Comparison of ENCODE assay signal across 8 cellular contexts in genomic region chr15:72155021-72155621, GRCh38. TPM values are rescaled to one million over a fixed set of nuclear protein-coding genes. Genes with fewer than 3 reads are reported as not detected.
DNase-seq lines count a peak whose midpoint lies in the region; TF ChIP-seq lines count a peak whose summit lies in the region.

No MANE protein-coding gene starts in this region.

- H3K27me3 Mint-ChIP-seq in progenitor cell of endocrine pancreas: peaks cover 25% of the 10 kb centered on the region

- H3K4me3 Mint-ChIP-seq in progenitor cell of endocrine pancreas (ENCODE audit: low read depth): no peak overlapping the region

- H3K4me1 Mint-ChIP-seq in progenitor cell of endocrine pancreas (ENCODE audit: low read depth): peaks cover 4% of the 10 kb centered on the region

- peak; percentile 86 for DNase-seq in ACHN
- DNase-seq in HT-29 (ENCODE audit: low spot score): peak; percentile 94
- DNase-seq in head of caudate nucleus: peak; percentile 48 to 89 (median 72)
- DNase-seq in renal cortical epithelial cell (ENCODE audit: low read depth): peak; percentile 98
- DNase-seq in effector CD4-positive, alpha-beta T cell: no peak
- DNase-seq in progenitor cell of endocrine pancreas (ENCODE audit: low spot score, unreplicated experiment): no peak
- DNase-seq in NCI-H1930 (lab: John Stamatoyannopoulos, UW): no peak

- intact Hi-C loops in head of caudate nucleus (cut with DNase I): loop anchor here (10.0 kb wide), 3 partner anchors 370 to 710 kb away; no protein-coding TSS in a partner anchor

- no peaks in the 10 kb centered on the region for H3K36me3 Mint-ChIP-seq in progenitor cell of endocrine pancreas (ENCODE audit: insufficient read depth)

- H3K4me3 ChIP-seq in WI38 (ENCODE audit: low read depth, low read length): peak overlapping the region; percentile 59

- no peak overlapping the region for H3K27ac Mint-ChIP-seq in progenitor cell of endocrine pancreas

- in situ Hi-C loops in ACHN (cut with HindIII; ENCODE audit: low pct_ligation_motif_present, low pct_unique_long_range_greater_than_20kb, low sequenced_read_pairs): no loop called here

- no peaks in the 10 kb centered on the region for H3K9me3 Mint-ChIP-seq in progenitor cell of endocrine pancreas (ENCODE audit: low read depth)

- TF ChIP-seq CTCF in WI38 (IDR thresholded peaks at IDR 0.05; ENCODE audit: low read depth, low read length) (no peak), progenitor cell of endocrine pancreas (IDR thresholded peaks at IDR 0.05; ENCODE audit: unreplicated experiment) (no peak)

RNA-seq across cellular contexts. Expression of gene SENP8, which starts 36.9 kb away (rescaled TPM):
- 0.66 and 3.2 TPM in 2 replicates for total RNA-seq in HT-29 (2014; rRNA removed; shearing (Covaris generic))
- total RNA-seq in renal cortical epithelial cell (2.6 and 5.6 TPM in 2 replicates), progenitor cell of endocrine pancreas (4.7 and 5.1 TPM in 2 replicates)

RNA-seq across cellular contexts. Expression of gene MYO9A, which starts 37.2 kb away (rescaled TPM):
- 7.2 and 11.4 TPM in 2 replicates for total RNA-seq in HT-29 (2014; rRNA removed; shearing (Covaris generic))
- 31.8 and 111 TPM in 2 replicates for total RNA-seq in renal cortical epithelial cell
- 28.3 and 32.0 TPM in 2 replicates for total RNA-seq in progenitor cell of endocrine pancreas

RNA-seq across cellular contexts. Expression of gene GRAMD2A, which starts 42.5 kb away (rescaled TPM):
- 0.03 and 0.29 TPM in 2 replicates for total RNA-seq in HT-29 (2014; rRNA removed; shearing (Covaris generic))
- total RNA-seq in renal cortical epithelial cell (0.52 and 1.8 TPM in 2 replicates), progenitor cell of endocrine pancreas (4.0 and 5.0 TPM in 2 replicates)

Comparison
In these comparisons a context has a peak if more than half of its experiments do, and no peak if none do; other contexts are left out.
1. DNase-seq: peak in ACHN (single experiment), HT-29 (single experiment), head of caudate nucleus (42 of 42) and renal cortical epithelial cell (single experiment); none in effector CD4-positive, alpha-beta T cell (single experiment), progenitor cell of endocrine pancreas (single experiment) and NCI-H1930 (0 of 2).